10 cellular contexts compared by ENCODE assay signal in genomic region chr1:80054129-80054528, GRCh38.
DNase-seq lines count a peak whose midpoint lies in the region; ATAC-seq and TF ChIP-seq lines count a peak whose summit lies in the region.
"Had no signal": no experiment of that assay in that cellular context is flagged by ENCODE, and none has a peak within 500 bp of the region (broad histone marks: within the 10 kb centered on the region; RNA-seq: fewer than 3 reads in every experiment).

No MANE protein-coding gene starts in this region.

- no peak overlapping the region for H3K4me3 Mint-ChIP-seq in activated CD4-positive, alpha-beta T cell treated with anti-CD3 and anti-CD28 coated beads for 36 hours

- peak overlapping the region; percentile 71 for H3K27ac ChIP-seq in RWPE1
- H3K27ac ChIP-seq: SJSA1 had no signal

- no peaks in the 10 kb centered on the region for H3K27me3 Mint-ChIP-seq in activated CD4-positive, alpha-beta T cell treated with anti-CD3 and anti-CD28 coated beads for 36 hours

- intact Hi-C loops in activated CD4-positive, alpha-beta T cell treated with anti-CD3 and anti-CD28 coated beads for 36 hours (cut with DNase I, micrococcal nuclease): no loop called here

- no peak overlapping the region for H3K27ac Mint-ChIP-seq in activated CD4-positive, alpha-beta T cell treated with anti-CD3 and anti-CD28 coated beads for 36 hours

- POLR2A ChIA-PET in RWPE1 (lab: Yijun Ruan, JAX; ENCODE audit: low non-redundant PET): no interaction called here
- POLR2A ChIA-PET in activated CD4-positive, alpha-beta T cell treated with anti-CD3 and anti-CD28 coated beads for 36 hours (lab: Charles Lee): no interaction called here

- H3K4me1 Mint-ChIP-seq in activated CD4-positive, alpha-beta T cell treated with anti-CD3 and anti-CD28 coated beads for 36 hours: no peaks in the 10 kb centered on the region

- CTCF ChIA-PET in RWPE1 (lab: Yijun Ruan, JAX): interaction anchor here (0.6 kb wide), 1 partner anchor 699 kb away, joined by 3 read pairs; no protein-coding TSS in a partner anchor
- CTCF ChIA-PET in activated CD4-positive, alpha-beta T cell treated with anti-CD3 and anti-CD28 coated beads for 36 hours (lab: Charles Lee): no interaction called here

- ATAC-seq in activated CD4-positive, alpha-beta T cell treated with anti-CD3 and anti-CD28 coated beads for 36 hours: no peak
- ATAC-seq in GM21619 (IDR thresholded peaks at IDR 0.05; ENCODE audit: unreplicated experiment) (no peak), HG03095 (IDR thresholded peaks at IDR 0.05; ENCODE audit: unreplicated experiment) (no peak)

- no peak for TF ChIP-seq CTCF in RWPE1 (conservative IDR thresholded peaks at IDR 0.05; ENCODE audit: low read depth)

- no peaks in the 10 kb centered on the region for H3K36me3 Mint-ChIP-seq in activated CD4-positive, alpha-beta T cell treated with anti-CD3 and anti-CD28 coated beads for 36 hours (ENCODE audit: low read depth)

- peaks cover 16% of the 10 kb centered on the region for H3K9me3 Mint-ChIP-seq in activated CD4-positive, alpha-beta T cell treated with anti-CD3 and anti-CD28 coated beads for 36 hours (ENCODE audit: low read depth)

- DNase-seq in DMS 273 treated with DMSO at 0.1 percent for 48 hours (lab: John Stamatoyannopoulos, UW) (peak; percentile 79), NCI-H1105 (lab: John Stamatoyannopoulos, UW) (peak; percentile 97), RWPE1 (ENCODE audit: low spot score) (peak; percentile 79), iPS-NIHi11 (ENCODE audit: low spot score) (peak; percentile 13), NOMO-1 treated with dmso at 0.1 percent for 144 hours (lab: John Stamatoyannopoulos, UW; ENCODE audit: unreplicated experiment) (no peak)
- no peak for DNase-seq in activated CD4-positive, alpha-beta T cell treated with anti-CD3 and anti-CD28 coated beads for 36 hours
- DNase-seq: activated gamma-delta T cell treated with Interleukin-2 at 50 U/mL for 16 hours had no signal

Comparison
In these comparisons a context has a peak if more than half of its experiments do, and no peak if none do; other contexts are left out.
1. DNase-seq: peak in DMS 273 treated with DMSO at 0.1 percent for 48 hours (single experiment), NCI-H1105 (single experiment), RWPE1 (single experiment) and iPS-NIHi11 (single experiment); none in activated CD4-positive, alpha-beta T cell treated with anti-CD3 and anti-CD28 coated beads for 36 hours (single experiment) and NOMO-1 treated with dmso at 0.1 percent for 144 hours (single experiment).